1 cellular context compared by ENCODE assay signal in genomic region chr11:111207213-111207612, GRCh38.
TF ChIP-seq lines count a peak whose summit lies in the region.

No MANE protein-coding gene starts in this region.

TF ChIP-seq in IMR-90, 13 proteins besides CTCF, POLR2A, EP300 and RAD21:
- TF ChIP-seq CEBPB (IDR thresholded peaks at IDR 0.05; ENCODE audit: low read depth, low read length): no peak
- TF ChIP-seq MAZ (IDR thresholded peaks at IDR 0.05; ENCODE audit: borderline replicate concordance, low read depth, low read length): no peak
- no peak for TF ChIP-seq RCOR1 (IDR thresholded peaks at IDR 0.05; ENCODE audit: insufficient replicate concordance, low read length)
- TF ChIP-seq MXI1 (IDR thresholded peaks at IDR 0.05; ENCODE audit: borderline replicate concordance, low read depth, low read length): no peak
- TF ChIP-seq SMC3 (IDR thresholded peaks at IDR 0.05; ENCODE audit: low read depth, low read length): no peak
- no peak for TF ChIP-seq FOS (IDR thresholded peaks at IDR 0.05; ENCODE audit: low read depth, low read length)
- no peak for TF ChIP-seq NFE2L2 (IDR thresholded peaks at IDR 0.05; ENCODE audit: low read depth, low read length)
- TF ChIP-seq MAFK (IDR thresholded peaks at IDR 0.05; ENCODE audit: low read depth, low read length): no peak
- TF ChIP-seq BHLHE40 (IDR thresholded peaks at IDR 0.05; ENCODE audit: low read depth, low read length): no peak
- no peak for TF ChIP-seq ELK1 (IDR thresholded peaks at IDR 0.05; ENCODE audit: borderline replicate concordance, low read depth, low read length)
- TF ChIP-seq CHD1 (IDR thresholded peaks at IDR 0.05; ENCODE audit: low read depth, low read length): no peak
- no peak for TF ChIP-seq USF2 (IDR thresholded peaks at IDR 0.05; ENCODE audit: low read depth, low read length)
- TF ChIP-seq RFX5 (IDR thresholded peaks at IDR 0.05; ENCODE audit: low read depth, low read length): no peak
